Comparison of ENCODE assay signal across 9 cellular contexts in genomic region chr5:61280766-61281427, GRCh38. TPM values are rescaled to one million over a fixed set of nuclear protein-coding genes. Genes with fewer than 3 reads are reported as not detected.
DNase-seq lines count a peak whose midpoint lies in the region; ATAC-seq and TF ChIP-seq lines count a peak whose summit lies in the region.
"Had no signal": no experiment of that assay in that cellular context is flagged by ENCODE, and none has a peak within 500 bp of the region (broad histone marks: within the 10 kb centered on the region; RNA-seq: fewer than 3 reads in every experiment).

No MANE protein-coding gene starts in this region.

- no peak overlapping the region for H2AK9ac ChIP-seq in IMR-90 (replicated peaks; ENCODE audit: low read depth, low read length, poor library complexity)

- H2BK5ac ChIP-seq in IMR-90 (ENCODE audit: low read depth, low read length, poor library complexity, severe bottlenecking) = no peak overlapping the region

- H3K27ac Mint-ChIP-seq in CD4-positive, alpha-beta T cell = no peak overlapping the region

- no peak overlapping the region for H3K56ac ChIP-seq in IMR-90 (ENCODE audit: extremely low read depth, insufficient read depth, low read length)

- H3K27ac ChIP-seq in CD4-positive, alpha-beta T cell (ENCODE audit: low read depth, low read length) = no peak overlapping the region
- no peak overlapping the region for H3K27ac ChIP-seq in IMR-90 (ENCODE audit: insufficient read depth, low read length)
- no peak overlapping the region for H3K27ac ChIP-seq in Panc1 (ENCODE audit: low read length)

- no peaks in the 10 kb centered on the region for H3K36me3 ChIP-seq in IMR-90 (ENCODE audit: control insufficient read depth, insufficient read depth, low read length)
- no peaks in the 10 kb centered on the region for H3K36me3 ChIP-seq in Panc1 (ENCODE audit: control insufficient read depth, insufficient read depth, low read length)

- no peak for TF ChIP-seq RAD21 in IMR-90 (IDR thresholded peaks at IDR 0.05; ENCODE audit: low read length)

- H3K18ac ChIP-seq in IMR-90 (ENCODE audit: low read depth, low read length) = peak overlapping the region; percentile 72

- H3K4me1 ChIP-seq in IMR-90 (ENCODE audit: control insufficient read depth, insufficient read depth, low read length) = peaks cover 15% of the 10 kb centered on the region
- no peaks in the 10 kb centered on the region for H3K4me1 ChIP-seq in Panc1 (ENCODE audit: control insufficient read depth, insufficient read depth, low read length)

- no peaks in the 10 kb centered on the region for H3K36me3 Mint-ChIP-seq in CD4-positive, alpha-beta T cell (ENCODE audit: low read depth)

- H3K4ac ChIP-seq in IMR-90 (ENCODE audit: low read depth, low read length) = no peak overlapping the region

- ATAC-seq in CD4-positive, alpha-beta T cell (ENCODE audit: poor library complexity) = peak; percentile 55
- ATAC-seq in IMR-90 (ENCODE audit: low read depth) (no peak), Panc1 (peak; percentile 49; the same call in 1 of the 2 replicates), left colon (peak; percentile 55)

- no peak for TF ChIP-seq POLR2A in IMR-90 (IDR thresholded peaks at IDR 0.05; ENCODE audit: low read depth, low read length)

- peak overlapping the region; percentile 51; the same call in 1 of the 2 replicates for H4K5ac ChIP-seq in IMR-90 (ENCODE audit: low read depth, low read length)

- POLR2A ChIA-PET in CD4-positive, alpha-beta T cell (lab: Charles Lee) = interaction anchor here (0.7 to 1.1 kb wide), 2 partner anchors 50 to 336 kb away, joined by 4 to 5 read pairs; partner anchors contain the start of gene ERCC8
- POLR2A ChIA-PET in IMR-90 (lab: Charles Lee; ENCODE audit: unreplicated experiment) = interaction anchor here (0.6 kb wide), 1 partner anchor 46 kb away, joined by 7 read pairs; no protein-coding TSS in a partner anchor
- POLR2A ChIA-PET in Panc1 (lab: Charles Lee) = no interaction called here
- POLR2A ChIA-PET in HEK293T (lab: Yijun Ruan, JAX) = no interaction called here

- peaks cover 14% of the 10 kb centered on the region for H3K4me1 Mint-ChIP-seq in CD4-positive, alpha-beta T cell (ENCODE audit: low read depth)

- no peak overlapping the region for H2AFZ ChIP-seq in IMR-90 (replicated peaks; ENCODE audit: low read length, poor library complexity)

- H3K79me1 ChIP-seq in IMR-90 (ENCODE audit: low read depth in 1 of 2, low read length in 2 of 2) = peaks cover 0 to 13% of the 10 kb centered on the region in 2 experiments; a peak in 2 of 4 replicates

- dilution Hi-C loops in IMR-90 (cut with HindIII; ENCODE audit: low sequenced_read_pairs, unreplicated experiment) = no loop called here

- no peak overlapping the region for H4K91ac ChIP-seq in IMR-90 (ENCODE audit: insufficient read depth, low read depth, low read length)

- intact Hi-C loops in CD4-positive, alpha-beta T cell (cut with DNase I, micrococcal nuclease) = loop anchor here in 1 of 2 experiments (5.0 kb wide), 1 partner anchor 126 kb away; no protein-coding TSS in a partner anchor
- intact Hi-C loops in IMR-90 (cut with micrococcal nuclease) (no loop called here), Panc1 (cut with micrococcal nuclease; ENCODE audit: unreplicated experiment) (loop anchor here (10.0 kb wide), 1 partner anchor 1144 kb away; no protein-coding TSS in a partner anchor), left colon (cut with DNase I, micrococcal nuclease) (no loop called here)

- no peak for TF ChIP-seq CTCF in CD4-positive, alpha-beta T cell (IDR thresholded peaks at IDR 0.05)
- no peak for TF ChIP-seq CTCF in IMR-90 (conservative IDR thresholded peaks at IDR 0.05; ENCODE audit: low read depth, low read length)
- no peak for TF ChIP-seq CTCF in Panc1 (IDR thresholded peaks at IDR 0.05)

- DNase-seq in CD4-positive, alpha-beta T cell = no peak
- DNase-seq in IMR-90 (no peak), Panc1 (ENCODE audit: low read depth, low spot score) (no peak), left colon (peak; percentile 55 to 56), middle frontal gyrus (ENCODE audit: extremely low spot score, low spot score) (no peak), 8988T (no peak), germinal center (ENCODE audit: low spot score) (no peak), HEK293T (ENCODE audit: extremely low spot score) (no peak)

- CTCF ChIA-PET in CD4-positive, alpha-beta T cell (lab: Charles Lee) = no interaction called here
- CTCF ChIA-PET in IMR-90 (lab: Yijun Ruan, JAX) (interaction anchor here (0.5 kb wide), 1 partner anchor 88 kb away, joined by 3 read pairs; no protein-coding TSS in a partner anchor), Panc1 (lab: Charles Lee) (interaction anchor here (0.6 kb wide), 1 partner anchor 84 kb away, joined by 3 read pairs; no protein-coding TSS in a partner anchor), HEK293T (lab: Yijun Ruan, JAX) (no interaction called here)

- H3K23ac ChIP-seq in IMR-90 (ENCODE audit: low read depth, low read length) = 0 out of 2 replicates have a peak overlapping the region, but pooled peaks have one; percentile 41

- H2BK120ac ChIP-seq in IMR-90 (ENCODE audit: low read depth, low read length) = peak overlapping the region; percentile 8; the same call in 1 of the 2 replicates

- H3K27me3 Mint-ChIP-seq in CD4-positive, alpha-beta T cell = no peaks in the 10 kb centered on the region

- no peak overlapping the region for H3K4me2 ChIP-seq in IMR-90 (ENCODE audit: low read depth, low read length)

- no peak overlapping the region for H3K4me3 ChIP-seq in IMR-90 (ENCODE audit: insufficient read depth, low read depth, low read length)
- no peak overlapping the region for H3K4me3 ChIP-seq in Panc1 (ENCODE audit: low read depth in 2 of 2, low read length in 2 of 2)

- peak overlapping the region; percentile 12; the same call in 1 of the 3 replicates for H2BK15ac ChIP-seq in IMR-90 (ENCODE audit: low read depth, low read length)

- H3K4me3 Mint-ChIP-seq in CD4-positive, alpha-beta T cell = no peak overlapping the region
- H3K4me3 Mint-ChIP-seq: neural crest cell had no signal

- H3K9me3 Mint-ChIP-seq in CD4-positive, alpha-beta T cell = no peaks in the 10 kb centered on the region

- no peaks in the 10 kb centered on the region for H3K27me3 ChIP-seq in CD4-positive, alpha-beta T cell (ENCODE audit: control insufficient read depth, insufficient read depth, low read length)
- no peaks in the 10 kb centered on the region for H3K27me3 ChIP-seq in IMR-90 (ENCODE audit: control insufficient read depth, insufficient read depth, low read length)
- no peaks in the 10 kb centered on the region for H3K27me3 ChIP-seq in Panc1 (ENCODE audit: control insufficient read depth, insufficient read depth, low read length)

- H4K8ac ChIP-seq in IMR-90 (ENCODE audit: low read depth in 2 of 2, low read length in 2 of 2) = peak overlapping the region in 1 of 2 experiments; percentile 35; a peak in 1 of 4 replicates

- in situ Hi-C loops in IMR-90 (cut with MboI; ENCODE audit: low sequenced_read_pairs) (no loop called here), Panc1 (cut with HindIII; ENCODE audit: low pct_unique_long_range_greater_than_20kb, low sequenced_read_pairs) (no loop called here)

- no peaks in the 10 kb centered on the region for H4K20me1 ChIP-seq in IMR-90 (ENCODE audit: insufficient read depth, low read length)

- H3K14ac ChIP-seq in IMR-90 (replicated peaks; ENCODE audit: low read depth, low read length) = peak overlapping the region; percentile 31; the same call in 1 of the 2 replicates

- no peaks in the 10 kb centered on the region for H3K9me3 ChIP-seq in CD4-positive, alpha-beta T cell (ENCODE audit: control insufficient read depth, low read length)
- H3K9me3 ChIP-seq in IMR-90 (ENCODE audit: control insufficient read depth, insufficient read depth, low read length) (0 out of 2 replicates have a peak, but pooled peaks cover 1% of the 10 kb centered on the region), Panc1 (ENCODE audit: control insufficient read depth, insufficient read depth, low read depth, low read length) (no peaks in the 10 kb centered on the region)

- H2AK5ac ChIP-seq in IMR-90 (ENCODE audit: low read depth, low read length) = no peak overlapping the region

- H3K9ac ChIP-seq in IMR-90 (ENCODE audit: low read depth, low read length) = no peak overlapping the region

- no TSS peak for BruUV-seq in IMR-90 (replicated peaks; lab: Mats Ljungman, UMichigan)
- BruUV-seq in Panc1 (replicated peaks; lab: Mats Ljungman, UMichigan) = no TSS peak

- peaks cover 13% of the 10 kb centered on the region for H3K9me1 ChIP-seq in IMR-90 (ENCODE audit: insufficient read depth, low read length)

- peak overlapping the region; percentile 6; the same call in 1 of the 2 replicates for H2BK20ac ChIP-seq in IMR-90 (ENCODE audit: low read depth, low read length)

- WGBS in IMR-90 (ENCODE audit: extremely low coverage in 2 of 2, insufficient read length in 1 of 2), 2 experiments = 60% methylated on average over 2 of the region's 2 CpGs; no CpG with 5 or more reads in 1 of the 2 experiments

TF ChIP-seq in IMR-90, 13 proteins besides CTCF, POLR2A, EP300 and RAD21 (continues in another document):
- TF ChIP-seq RCOR1 (IDR thresholded peaks at IDR 0.05; ENCODE audit: insufficient replicate concordance, low read length) (no peak), RFX5 (IDR thresholded peaks at IDR 0.05; ENCODE audit: low read depth, low read length) (no peak), MXI1 (IDR thresholded peaks at IDR 0.05; ENCODE audit: borderline replicate concordance, low read depth, low read length) (no peak), SMC3 (IDR thresholded peaks at IDR 0.05; ENCODE audit: low read depth, low read length) (no peak), BHLHE40 (IDR thresholded peaks at IDR 0.05; ENCODE audit: low read depth, low read length) (no peak), CHD1 (IDR thresholded peaks at IDR 0.05; ENCODE audit: low read depth, low read length) (no peak), MAZ (IDR thresholded peaks at IDR 0.05; ENCODE audit: borderline replicate concordance, low read depth, low read length) (no peak)

TF ChIP-seq in HEK293T, 16 proteins besides CTCF, POLR2A, EP300 and RAD21 (continues in another document):
- TF ChIP-seq NFRKB (IDR thresholded peaks at IDR 0.05) (no peak), BHLHE40 (IDR thresholded peaks at IDR 0.05; ENCODE audit: borderline replicate concordance) (no peak), L3MBTL2 (conservative IDR thresholded peaks at IDR 0.05) (no peak), FOXK2 (IDR thresholded peaks at IDR 0.05) (no peak), HDGF (IDR thresholded peaks at IDR 0.05; ENCODE audit: borderline replicate concordance) (no peak), SUZ12 (IDR thresholded peaks at IDR 0.05) (no peak), LEF1 (IDR thresholded peaks at IDR 0.05; ENCODE audit: borderline replicate concordance) (no peak)

RNA-seq across cellular contexts. Expression of gene ZSWIM6, which starts 51.2 kb away (rescaled TPM):
- 1 to 10 TPM; 4.1 TPM for total RNA-seq in CD4-positive, alpha-beta T cell
- total RNA-seq in IMR-90 (2012; rRNA removed) = 10.8 TPM in 2 replicates
- polyA plus RNA-seq in IMR-90 (2012; rRNA removed) = 12.7 and 14.1 TPM in 2 replicates
- 4.5 and 6.0 TPM in 2 replicates for polyA plus RNA-seq in IMR-90 (2012; cell fraction: cytosol; rRNA removed)
- polyA plus RNA-seq in IMR-90 (2012; cell fraction: nucleus; rRNA removed; ENCODE audit: low replicate concordance) = 31.9 and 56.3 TPM in 2 replicates
- 10.8 TPM for total RNA-seq in Panc1 (2021; ENCODE audit: unreplicated experiment)
- 5.0 TPM for polyA plus RNA-seq in Panc1 (2012; ENCODE audit: insufficient read length)
- total RNA-seq in left colon = 10 to 100 TPM; 22.5 to 27.1 TPM

Comparison
In these comparisons a context has a peak if more than half of its experiments do, and no peak if none do; other contexts are left out.
1. DNase-seq: peak in left colon (2 of 2); none in CD4-positive, alpha-beta T cell (0 of 10), IMR-90 (single experiment), Panc1 (single experiment), middle frontal gyrus (single experiment), 8988T (single experiment), germinal center (single experiment) and HEK293T (single experiment).
2. CTCF ChIA-PET loops: an anchor here in IMR-90 (0.5 kb wide) and Panc1 (0.6 kb wide); none called in CD4-positive, alpha-beta T cell and HEK293T.
3. POLR2A ChIA-PET loops: an anchor here in CD4-positive, alpha-beta T cell (0.7 to 1.1 kb wide) and IMR-90 (0.6 kb wide); none called in Panc1 and HEK293T.